Comparison of ENCODE assay signal across 24 cellular contexts in the genomic region with DNA sequence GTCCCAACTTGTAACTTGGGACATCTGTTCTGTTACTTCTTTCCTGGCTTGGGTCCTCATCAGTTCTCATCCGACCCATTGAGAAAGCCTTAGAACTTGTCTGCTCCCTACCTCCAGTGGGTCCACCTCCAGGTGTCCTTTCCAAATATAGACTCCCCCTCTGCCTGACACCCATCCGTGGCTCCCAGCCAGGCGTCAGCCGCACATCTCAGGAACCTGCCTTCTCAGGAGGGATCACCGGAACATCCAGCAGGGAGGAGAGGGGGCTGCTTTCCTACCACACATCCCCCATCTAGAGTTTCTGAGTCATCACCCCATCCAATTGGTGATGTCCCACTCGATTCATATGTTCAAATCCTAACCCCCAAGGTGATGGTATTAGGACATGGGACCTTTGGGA. TPM values are rescaled to one million over a fixed set of nuclear protein-coding genes. Genes with fewer than 3 reads are reported as not detected.
DNase-seq lines count a peak whose midpoint lies in the region; ATAC-seq, FAIRE-seq and TF ChIP-seq lines count a peak whose summit lies in the region.
"Had no signal": no experiment of that assay in that cellular context is flagged by ENCODE, and none has a peak within 500 bp of the region (broad histone marks: within the 10 kb centered on the region; RNA-seq: fewer than 3 reads in every experiment).

No MANE protein-coding gene starts in this region.

- intact Hi-C loops in Right ventricle myocardium inferior (cut with DNase I) (no loop called here), esophagus squamous epithelium (cut with DNase I) (no loop called here)

- WGBS in esophagus squamous epithelium, 2 donors, result 92 to 94% methylated on average over 2 to 4 of the region's 6 CpGs

- H3K9me3 ChIP-seq in right atrium auricular region (no peaks in the 10 kb centered on the region), astrocyte (ENCODE audit: insufficient read depth, low read depth, low read length) (no peaks in the 10 kb centered on the region), esophagus squamous epithelium (no peaks in the 10 kb centered on the region)
- H3K9me3 ChIP-seq: A549; BLaER1 treated with 17β-estradiol and CSF1 and Interleukin-3, amounts not matched to agents 10 nM and 100 nM; Caco-2 had no signal

- TF ChIP-seq POLR2A in esophagus squamous epithelium (IDR thresholded peaks at IDR 0.05), result no peak

- H3K27ac Mint-ChIP-seq in astrocyte (ENCODE audit: unreplicated experiment), result peak overlapping the region; percentile 62
- H3K27ac Mint-ChIP-seq: B cell; CD4-positive, alpha-beta T cell; CD8-positive, alpha-beta T cell had no signal

- no peaks in the 10 kb centered on the region for H3K27me3 Mint-ChIP-seq in astrocyte (ENCODE audit: low read depth, unreplicated experiment)

- no peak overlapping the region for H2AFZ ChIP-seq in astrocyte (ENCODE audit: low read depth, low read length)

- H3K36me3 ChIP-seq in right atrium auricular region (no peaks in the 10 kb centered on the region), astrocyte (ENCODE audit: insufficient read depth, low read length) (peaks cover 23% of the 10 kb centered on the region), esophagus squamous epithelium (no peaks in the 10 kb centered on the region)
- H3K36me3 ChIP-seq: BLaER1 treated with 17β-estradiol and CSF1 and Interleukin-3, amounts not matched to agents 10 nM and 100 nM had no signal

- ATAC-seq in Right ventricle myocardium inferior, result no peak
- ATAC-seq: A549; CD8-positive, alpha-beta T cell had no signal

- no peak overlapping the region for H3K4me3 ChIP-seq in right atrium auricular region
- H3K4me3 ChIP-seq in astrocyte (ENCODE audit: insufficient read depth, low read depth, low read length), result no peak overlapping the region
- H3K4me3 ChIP-seq in esophagus squamous epithelium, result no peak overlapping the region
- H3K4me3 ChIP-seq: A549; BLaER1 treated with 17β-estradiol and CSF1 and Interleukin-3, amounts not matched to agents 10 nM and 100 nM had no signal

- no peaks in the 10 kb centered on the region for H4K20me1 ChIP-seq in astrocyte (ENCODE audit: insufficient read depth, low read length)
- H4K20me1 ChIP-seq: BLaER1 treated with 17β-estradiol and CSF1 and Interleukin-3, amounts not matched to agents 10 nM and 100 nM had no signal

- peaks cover 21% of the 10 kb centered on the region for H3K36me3 Mint-ChIP-seq in astrocyte (ENCODE audit: low read depth, unreplicated experiment)
- H3K36me3 Mint-ChIP-seq: CD8-positive, alpha-beta T cell had no signal

- no peak overlapping the region for H3K9ac ChIP-seq in astrocyte (ENCODE audit: low read length)
- H3K9ac ChIP-seq: BLaER1 treated with 17β-estradiol and CSF1 and Interleukin-3, amounts not matched to agents 10 nM and 100 nM had no signal

- H3K79me2 ChIP-seq in astrocyte (ENCODE audit: insufficient read depth, low read length), result no peaks in the 10 kb centered on the region

- H3K27me3 ChIP-seq in right atrium auricular region (no peaks in the 10 kb centered on the region), astrocyte (ENCODE audit: insufficient read depth, low read length) (no peaks in the 10 kb centered on the region), esophagus squamous epithelium (no peaks in the 10 kb centered on the region)
- H3K27me3 ChIP-seq: BLaER1 treated with 17β-estradiol and CSF1 and Interleukin-3, amounts not matched to agents 10 nM and 100 nM had no signal

- TF ChIP-seq CTCF in right atrium auricular region (IDR thresholded peaks at IDR 0.05) (no peak), astrocyte (IDR thresholded peaks at IDR 0.05; ENCODE audit: insufficient read depth, low read depth, low read length) (no peak), esophagus squamous epithelium (IDR thresholded peaks at IDR 0.05) (no peak)

- no peaks in the 10 kb centered on the region for H3K4me1 Mint-ChIP-seq in astrocyte (ENCODE audit: low read depth, unreplicated experiment)
- H3K4me1 Mint-ChIP-seq: B cell had no signal

- H3K4me3 Mint-ChIP-seq in astrocyte (ENCODE audit: unreplicated experiment), result no peak overlapping the region
- H3K4me3 Mint-ChIP-seq: B cell; CD4-positive, alpha-beta T cell; CD8-positive, alpha-beta T cell had no signal

- no peak overlapping the region for H3K4me2 ChIP-seq in astrocyte (ENCODE audit: low read length)
- H3K4me2 ChIP-seq: A549; BLaER1 treated with 17β-estradiol and CSF1 and Interleukin-3, amounts not matched to agents 10 nM and 100 nM had no signal

- no peak overlapping the region for H3K27ac ChIP-seq in right atrium auricular region
- no peak overlapping the region for H3K27ac ChIP-seq in astrocyte (ENCODE audit: low read depth, low read length)
- H3K27ac ChIP-seq in esophagus squamous epithelium, result peak overlapping the region in 3 of 4 donors; percentile 4 to 84 (median 69)
- H3K27ac ChIP-seq: 22Rv1; A549; BLaER1 treated with 17β-estradiol and CSF1 and Interleukin-3, amounts not matched to agents 10 nM and 100 nM; C4-2B had no signal

- FAIRE-seq in astrocyte (lab: Jason Lieb, UNC), result no peak
- FAIRE-seq: A549, D721Med, G401.6, GM12891, GM18507 had no signal

- H3K4me1 ChIP-seq in right atrium auricular region (no peaks in the 10 kb centered on the region), astrocyte (ENCODE audit: insufficient read depth, low read length) (no peaks in the 10 kb centered on the region), esophagus squamous epithelium (peaks cover 13 to 51% (median 18%) of the 10 kb centered on the region in 3 donors)
- H3K4me1 ChIP-seq: A549; BLaER1 treated with 17β-estradiol and CSF1 and Interleukin-3, amounts not matched to agents 10 nM and 100 nM; Caco-2 had no signal

- peaks cover 3% of the 10 kb centered on the region for H3K9me3 Mint-ChIP-seq in astrocyte (ENCODE audit: unreplicated experiment)
- H3K9me3 Mint-ChIP-seq: CD4-positive, alpha-beta T cell; CD8-positive, alpha-beta T cell had no signal

- DNase-seq in right atrium auricular region (ENCODE audit: low spot score) (peak; percentile 11), Right ventricle myocardium inferior (ENCODE audit: missing footprints) (no peak), astrocyte (ENCODE audit: low read depth) (no peak), esophagus squamous epithelium (lab: John Stamatoyannopoulos, UW) (no peak), NCI-H446 treated with DMSO at 0.1 percent for 48 hours (lab: John Stamatoyannopoulos, UW) (no peak), NCI-H1048 (lab: John Stamatoyannopoulos, UW) (no peak)
- no peak for DNase-seq in stimulated activated CD4-positive, alpha-beta T cell treated with anti-CD3 and anti-CD28 coated beads, Interleukin-2, amount 100 ng/mL, for 48 hours
- DNase-seq: AML-193; Caco-2; Calu3; CD4-positive, alpha-beta T cell; CD8-positive, alpha-beta T cell; DMS79 treated with DMSO at 0.1 percent for 48 hours; GF-D8 had no signal

RNA-seq across cellular contexts. Expression of gene C11orf91, which starts 36.5 kb away (rescaled TPM):
- not detected for total RNA-seq in right atrium auricular region
- total RNA-seq in Right ventricle myocardium inferior, result not detected
- total RNA-seq in astrocyte, result not detected in 2 replicates
- not detected for total RNA-seq in esophagus squamous epithelium
- total RNA-seq: A172, B cell, Caco-2 had no signal

Comparison
In these comparisons a context has a peak if more than half of its experiments do, and no peak if none do; other contexts are left out.
1. H3K27ac ChIP-seq: peak in esophagus squamous epithelium (3 of 4); none in right atrium auricular region (0 of 2) and astrocyte (single experiment).